ENCODE assay signal across 9 cellular contexts in the genomic region with DNA sequence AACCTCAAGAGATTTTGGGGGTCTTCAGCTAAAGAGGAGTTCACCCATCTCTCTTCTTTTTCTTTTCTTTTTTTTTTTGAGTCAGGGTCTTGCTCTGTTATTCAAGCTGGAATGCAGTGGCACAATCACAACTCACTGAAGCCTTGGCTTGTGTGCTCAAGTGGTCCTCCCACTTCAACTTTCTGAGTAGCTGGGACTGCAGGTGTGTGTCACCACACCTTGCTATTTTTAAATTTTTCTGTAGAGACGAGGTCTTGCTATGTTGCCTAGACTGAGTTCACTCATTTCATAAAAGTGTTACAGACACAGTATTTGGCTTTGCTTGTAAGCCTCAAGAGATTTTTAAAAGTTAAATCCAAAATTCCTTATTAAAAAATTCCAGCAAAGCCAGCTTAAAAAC.
"Had no signal": no experiment of that assay in that cellular context is flagged by ENCODE, and none has a peak within 500 bp of the region (broad histone marks: within the 10 kb centered on the region; RNA-seq: fewer than 3 reads in every experiment).

No MANE protein-coding gene starts in this region.

- DNase-seq: GM23248, GOT3, H7, HFFc6, IMR-90, KG1 had no signal

- H2AFZ ChIP-seq: GM23248 had no signal

- H3K4me3 ChIP-seq: GM23248, HAP-1, K562 had no signal

- H3K36me3 ChIP-seq: HAP-1 had no signal

- ATAC-seq: HCT116, K562 had no signal

- H3K9ac ChIP-seq: GM23248 had no signal

- H3K27ac ChIP-seq: GM23248 had no signal
